ENCODE assay signal across 20 cellular contexts in genomic region chr21:39062196-39062900, GRCh38.
"Had no signal": no experiment of that assay in that cellular context is flagged by ENCODE, and none has a peak within 500 bp of the region (broad histone marks: within the 10 kb centered on the region; RNA-seq: fewer than 3 reads in every experiment).

No MANE protein-coding gene starts in this region.

- FAIRE-seq: colon, endometrium, kidney, urothelium cell line had no signal

- H3K27ac ChIP-seq: adrenal gland, esophagus muscularis mucosa, psoas muscle, right lobe of liver, thoracic aorta had no signal

- H3K27me3 Mint-ChIP-seq: activated naive CD4-positive, alpha-beta T cell treated with anti-CD3 and anti-CD28 coated beads, Interleukin-2, amount 50 U/mL, for 24 hours; stimulated activated naive CD8-positive, alpha-beta T cell treated with anti-CD3 and anti-CD28 coated beads, Interleukin-15, amount 100 ng/mL, for 72 hours had no signal

- H3K9me3 Mint-ChIP-seq: activated naive CD4-positive, alpha-beta T cell treated with anti-CD3 and anti-CD28 coated beads, Interleukin-2, amount 50 U/mL, for 24 hours; activated T-cell treated with anti-CD3 and anti-CD28 coated beads, Interleukin-2, amount 50 U/mL, for 24 hours; stimulated activated naive CD8-positive, alpha-beta T cell treated with anti-CD3 and anti-CD28 coated beads, Interleukin-15, amount 100 ng/mL, for 72 hours had no signal

- H3K27ac Mint-ChIP-seq: activated naive CD4-positive, alpha-beta T cell treated with anti-CD3 and anti-CD28 coated beads, Interleukin-2, amount 50 U/mL, for 24 hours; activated T-cell treated with anti-CD3 and anti-CD28 coated beads, Interleukin-2, amount 50 U/mL, for 24 hours; nephron; T-cell had no signal

- H3K36me3 Mint-ChIP-seq: activated naive CD4-positive, alpha-beta T cell treated with anti-CD3 and anti-CD28 coated beads, Interleukin-2, amount 50 U/mL, for 24 hours; T-cell had no signal

- DNase-seq: activated CD4-positive, alpha-beta T cell treated with anti-CD3 and anti-CD28 coated beads, Interleukin-2, amount 50 U/mL, for 4 hours; activated CD4-positive, CD25-positive, alpha-beta regulatory T cell treated with anti-CD3 and anti-CD28 coated beads, Interleukin-2, amount 50 U/mL, for 72 hours; activated T-cell treated with anti-CD3 and anti-CD28 coated beads, Interleukin-2, amount 50 U/mL, for 24 hours; adrenal gland; caudate nucleus; hippocampal formation; kidney; mesenchymal stem cell; psoas muscle; right lobe of liver; stimulated activated naive CD8-positive, alpha-beta T cell treated with anti-CD3 and anti-CD28 coated beads, Interleukin-15, amount 100 ng/mL, for 72 hours; T-cell; T-helper 9 cell had no signal

- H3K4me1 ChIP-seq: right lobe of liver had no signal

- H3K27me3 ChIP-seq: adrenal gland, esophagus muscularis mucosa, right lobe of liver had no signal

- H3K4me3 Mint-ChIP-seq: activated naive CD4-positive, alpha-beta T cell treated with anti-CD3 and anti-CD28 coated beads, Interleukin-2, amount 50 U/mL, for 24 hours; activated T-cell treated with anti-CD3 and anti-CD28 coated beads, Interleukin-2, amount 50 U/mL, for 24 hours; nephron; stimulated activated naive CD8-positive, alpha-beta T cell treated with anti-CD3 and anti-CD28 coated beads, Interleukin-15, amount 100 ng/mL, for 72 hours; T-cell had no signal

- H3K9me3 ChIP-seq: adrenal gland, psoas muscle, right lobe of liver, thoracic aorta had no signal

- ATAC-seq: stimulated activated naive CD8-positive, alpha-beta T cell treated with anti-CD3 and anti-CD28 coated beads, Interleukin-15, amount 100 ng/mL, for 72 hours; T-cell had no signal

- H3K4me3 ChIP-seq: adrenal gland, esophagus muscularis mucosa, psoas muscle, right lobe of liver, thoracic aorta had no signal

- H3K4me1 Mint-ChIP-seq: activated naive CD4-positive, alpha-beta T cell treated with anti-CD3 and anti-CD28 coated beads, Interleukin-2, amount 50 U/mL, for 24 hours; stimulated activated naive CD8-positive, alpha-beta T cell treated with anti-CD3 and anti-CD28 coated beads, Interleukin-15, amount 100 ng/mL, for 72 hours; T-cell had no signal

- H3K36me3 ChIP-seq: adrenal gland, esophagus muscularis mucosa, right lobe of liver, thoracic aorta had no signal
